22 cellular contexts compared by ENCODE assay signal in genomic region chr14:73176673-73177072, GRCh38. TPM values are rescaled to one million over a fixed set of nuclear protein-coding genes. Genes with fewer than 3 reads are reported as not detected.
DNase-seq lines count a peak whose midpoint lies in the region; ATAC-seq and TF ChIP-seq lines count a peak whose summit lies in the region.
"Had no signal": no experiment of that assay in that cellular context is flagged by ENCODE, and none has a peak within 500 bp of the region (broad histone marks: within the 10 kb centered on the region; RNA-seq: fewer than 3 reads in every experiment).

No MANE protein-coding gene starts in this region.

- no peak for TF ChIP-seq EP300 in ovary (IDR thresholded peaks at IDR 0.05)

- TF ChIP-seq POLR2A in NB4 (IDR thresholded peaks at IDR 0.05; ENCODE audit: extremely low read depth, insufficient read length) (no peak), ovary (IDR thresholded peaks at IDR 0.05) (no peak)

- no peaks in the 10 kb centered on the region for H3K9me3 ChIP-seq in left lung
- H3K9me3 ChIP-seq in ovary: no peaks in the 10 kb centered on the region
- H3K9me3 ChIP-seq: breast epithelium had no signal

- no peak overlapping the region for H3K4me3 Mint-ChIP-seq in stimulated activated effector memory CD8-positive, alpha-beta T cell treated with anti-CD3 and anti-CD28 coated beads, Interleukin-12 subunit alpha, Interleukin-12 subunit beta, amount 100 ng/mL, for 72 hours
- H3K4me3 Mint-ChIP-seq: activated CD4-positive, alpha-beta T cell treated with anti-CD3 and anti-CD28 coated beads, Interleukin-2, amount 10 ng/mL, durations not matched to agents 24 days and 14 days; activated naive CD8-positive, alpha-beta T cell treated with anti-CD3 and anti-CD28 coated beads, Interleukin-2, amount 10 ng/mL, durations not matched to agents 7 days and 5 days; immature natural killer cell; naive thymus-derived CD4-positive, alpha-beta T cell; T-cell had no signal

- H3K4me1 ChIP-seq in left lung (peaks cover 5 to 48% of the 10 kb centered on the region in 2 donors), ovary (ENCODE audit: insufficient read depth) (peaks cover 3% of the 10 kb centered on the region)

- WGBS in ovary, 3 donors: 79 to 87% (median 82%) methylated on average over 3 of the region's 3 CpGs

- intact Hi-C loops in left lung (cut with DNase I): loop anchor here in 1 of 2 donors (10.0 kb wide), 1 partner anchor 298 kb away; no protein-coding TSS in a partner anchor
- intact Hi-C loops in ovary (cut with DNase I): loop anchor here in 3 of 4 donors (10.0 kb wide), 3 partner anchors 98 to 298 kb away; no protein-coding TSS in a partner anchor

- DNase-seq in HL-60 (ENCODE audit: low read depth in 1 of 2, low spot score in 1 of 2) (peak; percentile 2 to 15), NB4 (ENCODE audit: low read depth) (peak; percentile 44), left lung (no peak), NCI-H510A treated with DMSO at 0.1 percent for 48 hours (lab: John Stamatoyannopoulos, UW) (no peak), ovary (no peak), 8988T (no peak)
- DNase-seq in stimulated activated effector memory CD8-positive, alpha-beta T cell treated with anti-CD3 and anti-CD28 coated beads, Interleukin-12 subunit alpha, Interleukin-12 subunit beta, amount 100 ng/mL, for 72 hours (ENCODE audit: low spot score in 2 of 2): no peak
- no peak for DNase-seq in central memory CD4-positive, alpha-beta T cell
- DNase-seq: activated CD4-positive, alpha-beta T cell treated with anti-CD3 and anti-CD28 coated beads, Interleukin-2, amount 10 ng/mL, durations not matched to agents 24 days and 14 days; activated naive CD8-positive, alpha-beta T cell treated with anti-CD3 and anti-CD28 coated beads, Interleukin-2, amount 10 ng/mL, durations not matched to agents 7 days and 5 days; dermis blood vessel endothelial cell; foreskin fibroblast; immature natural killer cell; naive thymus-derived CD4-positive, alpha-beta T cell; NCI-H146; NCI-H2171; stimulated activated naive CD8-positive, alpha-beta T cell treated with anti-CD3 and anti-CD28 coated beads, Interleukin-15, Interleukin-2, amounts not matched to agents 100 U/mL and 50 U/mL, for 24 hours; T-cell; trophoblast cell had no signal

- no peak for TF ChIP-seq CTCF in HL-60 (IDR thresholded peaks at IDR 0.05; ENCODE audit: insufficient read depth, low read length)
- TF ChIP-seq CTCF in NB4 (IDR thresholded peaks at IDR 0.05; ENCODE audit: low read depth, low read length): no peak
- TF ChIP-seq CTCF in left lung (IDR thresholded peaks at IDR 0.05): no peak
- TF ChIP-seq CTCF in ovary (IDR thresholded peaks at IDR 0.05): no peak

- H3K36me3 ChIP-seq in left lung (peaks cover 0 to 73% of the 10 kb centered on the region in 2 donors), ovary (no peaks in the 10 kb centered on the region)
- H3K36me3 ChIP-seq: breast epithelium had no signal

- ATAC-seq in left lung: peak; percentile 61
- ATAC-seq in stimulated activated effector memory CD8-positive, alpha-beta T cell treated with anti-CD3 and anti-CD28 coated beads, Interleukin-12 subunit alpha, Interleukin-12 subunit beta, amount 100 ng/mL, for 72 hours: no peak
- ATAC-seq: naive thymus-derived CD4-positive, alpha-beta T cell; Right ventricle myocardium inferior; stimulated activated naive CD8-positive, alpha-beta T cell treated with anti-CD3 and anti-CD28 coated beads, Interleukin-15, Interleukin-2, amounts not matched to agents 100 U/mL and 50 U/mL, for 24 hours; T-cell had no signal

- H3K4me3 ChIP-seq in HL-60 (replicated peaks; ENCODE audit: insufficient read depth, low read length) (no peak overlapping the region), NB4 (ENCODE audit: low read depth, low read length) (no peak overlapping the region), left lung (no peak overlapping the region), ovary (no peak overlapping the region)
- H3K4me3 ChIP-seq: breast epithelium had no signal

- H3K4me1 Mint-ChIP-seq in stimulated activated effector memory CD8-positive, alpha-beta T cell treated with anti-CD3 and anti-CD28 coated beads, Interleukin-12 subunit alpha, Interleukin-12 subunit beta, amount 100 ng/mL, for 72 hours: no peaks in the 10 kb centered on the region
- H3K4me1 Mint-ChIP-seq: T-cell had no signal

- H3K27ac ChIP-seq in HL-60 (replicated peaks) (no peak overlapping the region; the same call in 1 of the 2 replicates), left lung (peak overlapping the region in 1 of 2 donors; percentile 57), ovary (no peak overlapping the region)
- H3K27ac ChIP-seq: breast epithelium, parathyroid adenoma had no signal

- H3K9me3 Mint-ChIP-seq in stimulated activated effector memory CD8-positive, alpha-beta T cell treated with anti-CD3 and anti-CD28 coated beads, Interleukin-12 subunit alpha, Interleukin-12 subunit beta, amount 100 ng/mL, for 72 hours: no peaks in the 10 kb centered on the region
- H3K9me3 Mint-ChIP-seq: activated CD4-positive, alpha-beta T cell treated with anti-CD3 and anti-CD28 coated beads, Interleukin-2, amount 10 ng/mL, durations not matched to agents 24 days and 14 days; activated naive CD8-positive, alpha-beta T cell treated with anti-CD3 and anti-CD28 coated beads, Interleukin-2, amount 10 ng/mL, durations not matched to agents 7 days and 5 days; immature natural killer cell; naive thymus-derived CD4-positive, alpha-beta T cell; T-cell had no signal

- no peaks in the 10 kb centered on the region for H3K27me3 ChIP-seq in HL-60 (ENCODE audit: insufficient read depth, poor library complexity, severe bottlenecking)
- H3K27me3 ChIP-seq in left lung: no peaks in the 10 kb centered on the region
- no peaks in the 10 kb centered on the region for H3K27me3 ChIP-seq in ovary
- H3K27me3 ChIP-seq: breast epithelium had no signal

- peaks cover 99% of the 10 kb centered on the region for H3K36me3 Mint-ChIP-seq in stimulated activated effector memory CD8-positive, alpha-beta T cell treated with anti-CD3 and anti-CD28 coated beads, Interleukin-12 subunit alpha, Interleukin-12 subunit beta, amount 100 ng/mL, for 72 hours

- peak overlapping the region; percentile 41 for H3K27ac Mint-ChIP-seq in stimulated activated effector memory CD8-positive, alpha-beta T cell treated with anti-CD3 and anti-CD28 coated beads, Interleukin-12 subunit alpha, Interleukin-12 subunit beta, amount 100 ng/mL, for 72 hours
- H3K27ac Mint-ChIP-seq: activated CD4-positive, alpha-beta T cell treated with anti-CD3 and anti-CD28 coated beads, Interleukin-2, amount 10 ng/mL, durations not matched to agents 24 days and 14 days; activated naive CD8-positive, alpha-beta T cell treated with anti-CD3 and anti-CD28 coated beads, Interleukin-2, amount 10 ng/mL, durations not matched to agents 7 days and 5 days; T-cell had no signal

RNA-seq across cellular contexts. Expression of gene PSEN1, which starts 40.4 kb away (rescaled TPM):
- total RNA-seq in left lung (10 to 100 TPM; 67.5 to 67.8 TPM), ovary (10 to 100 TPM; 33.4 to 48.8 (median 44.0) TPM)
- 10 to 100 TPM; 21.7 to 73.1 TPM for polyA plus RNA-seq in ovary

Comparison
In these comparisons a context has a peak if more than half of its experiments do, and no peak if none do; other contexts are left out.
1. DNase-seq: peak in HL-60 (2 of 2) and NB4 (single experiment); none in left lung (0 of 2), stimulated activated effector memory CD8-positive, alpha-beta T cell treated with anti-CD3 and anti-CD28 coated beads, Interleukin-12 subunit alpha, Interleukin-12 subunit beta, amount 100 ng/mL, for 72 hours (0 of 2), NCI-H510A treated with DMSO at 0.1 percent for 48 hours (single experiment), ovary (0 of 5), 8988T (single experiment) and central memory CD4-positive, alpha-beta T cell (single experiment).